In the genomic region with DNA sequence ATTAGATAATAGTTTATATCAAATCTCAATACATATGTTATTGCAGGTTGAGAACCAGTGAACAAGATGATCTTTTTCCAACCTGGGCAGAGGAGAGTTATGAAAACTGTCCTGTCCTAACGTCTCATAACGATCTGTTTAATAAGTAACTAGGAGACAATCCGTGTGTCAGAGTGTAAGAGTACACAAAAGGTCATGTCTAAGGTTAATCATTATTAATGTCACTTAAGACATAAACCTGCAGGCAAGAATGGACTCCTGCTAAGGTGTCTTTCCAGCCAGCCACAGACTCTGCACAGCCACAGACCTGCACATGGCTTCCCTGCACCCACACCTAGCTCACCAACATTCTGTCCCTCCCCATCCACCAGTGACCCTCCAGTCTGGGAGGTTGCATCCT, we compare ENCODE assay signal across 20 cellular contexts. TPM values are rescaled to one million over a fixed set of nuclear protein-coding genes. Genes with fewer than 3 reads are reported as not detected.
"Had no signal": no experiment of that assay in that cellular context is flagged by ENCODE, and none has a peak within 500 bp of the region (broad histone marks: within the 10 kb centered on the region; RNA-seq: fewer than 3 reads in every experiment).

No MANE protein-coding gene starts in this region.

- DNase-seq: activated B cell treated with CpG ODN at 0.5 μM for 24 hours; activated CD4-positive, alpha-beta T cell treated with anti-CD3 and anti-CD28 coated beads for 48 hours; activated CD8-positive, alpha-beta memory T cell treated with anti-CD3 and anti-CD28 coated beads, Interleukin-2, amount 50 U/mL, for 4 hours; activated CD8-positive, alpha-beta T cell treated with anti-CD3 and anti-CD28 coated beads, Interleukin-2, amount 10 ng/mL, durations not matched to agents 7 days and 5 days; activated naive CD4-positive, alpha-beta T cell treated with anti-CD3 and anti-CD28 coated beads for 36 hours; activated T-cell treated with anti-CD3 and anti-CD28 coated beads, Interleukin-2, amount 50 U/mL, for 4 hours; anterior cingulate cortex; brain microvascular endothelial cell; head of caudate nucleus; left cardiac atrium; retina; stimulated activated CD4-positive, alpha-beta T cell treated with anti-CD3 and anti-CD28 coated beads, Interleukin-2, amount 100 ng/mL, for 24 hours; stimulated activated naive CD4-positive, alpha-beta T cell treated with Interleukin-2 at 50 U/mL for 16 hours; thyroid gland had no signal

- H3K4me1 ChIP-seq: thyroid gland had no signal

- FAIRE-seq: frontal cortex had no signal

- H3K4me3 ChIP-seq: coronary artery, thyroid gland had no signal

- H3K36me3 ChIP-seq: brain microvascular endothelial cell, thyroid gland had no signal

- H3K9me3 ChIP-seq: thyroid gland had no signal

- H3K27ac ChIP-seq: brain microvascular endothelial cell, coronary artery, thyroid gland had no signal

- ATAC-seq: activated CD8-positive, alpha-beta T cell treated with anti-CD3 and anti-CD28 coated beads, Interleukin-2, amount 10 ng/mL, durations not matched to agents 7 days and 5 days; activated T-cell treated with anti-CD3 and anti-CD28 coated beads, Interleukin-2, amount 50 U/mL, for 4 hours; left cardiac atrium had no signal

- H3K27me3 ChIP-seq: brain microvascular endothelial cell, thyroid gland had no signal

RNA-seq across cellular contexts. Expression of gene SLC5A4, which starts 10.1 kb away (rescaled TPM):
- total RNA-seq: activated B cell treated with CpG ODN at 0.5 μM for 24 hours; activated CD8-positive, alpha-beta T cell treated with anti-CD3 and anti-CD28 coated beads, Interleukin-2, amount 10 ng/mL, durations not matched to agents 7 days and 5 days; activated naive CD4-positive, alpha-beta T cell treated with anti-CD3 and anti-CD28 coated beads for 36 hours; activated T-cell treated with anti-CD3 and anti-CD28 coated beads, Interleukin-2, amount 50 U/mL, for 4 hours; epithelial cell of proximal tubule; frontal cortex; mesothelial cell of epicardium had no signal

RNA-seq across cellular contexts. Expression of gene RFPL2, which starts 40.2 kb away (rescaled TPM):
- total RNA-seq: activated B cell treated with CpG ODN at 0.5 μM for 24 hours; activated CD8-positive, alpha-beta T cell treated with anti-CD3 and anti-CD28 coated beads, Interleukin-2, amount 10 ng/mL, durations not matched to agents 7 days and 5 days; activated naive CD4-positive, alpha-beta T cell treated with anti-CD3 and anti-CD28 coated beads for 36 hours; activated T-cell treated with anti-CD3 and anti-CD28 coated beads, Interleukin-2, amount 50 U/mL, for 4 hours; epithelial cell of proximal tubule; lung microvascular endothelial cell; thyroid gland; urinary bladder had no signal
- polyA plus RNA-seq: urinary bladder had no signal
